ENCODE assay signal across 33 cellular contexts in genomic region chr22:29000225-29000556, GRCh38.
DNase-seq lines count a peak whose midpoint lies in the region; ATAC-seq, FAIRE-seq and TF ChIP-seq lines count a peak whose summit lies in the region.
"Had no signal": no experiment of that assay in that cellular context is flagged by ENCODE, and none has a peak within 500 bp of the region (broad histone marks: within the 10 kb centered on the region; RNA-seq: fewer than 3 reads in every experiment).

No MANE protein-coding gene starts in this region.

- no peak overlapping the region for H3K14ac ChIP-seq in H9 (ENCODE audit: insufficient read depth, low read length)

- no peaks in the 10 kb centered on the region for H3K23me2 ChIP-seq in H9 (ENCODE audit: insufficient read length, low read depth, low read length, poor library complexity, severe bottlenecking)

- H4K20me1 ChIP-seq in H9 (ENCODE audit: control insufficient read depth, insufficient read depth, insufficient read length) (no peaks in the 10 kb centered on the region), astrocyte (ENCODE audit: insufficient read depth, low read length) (peaks cover 4% of the 10 kb centered on the region)

- no peak overlapping the region for H3K18ac ChIP-seq in H9 (ENCODE audit: insufficient read length, low read depth, low read length)

- no peak overlapping the region for H4K5ac ChIP-seq in H9 (ENCODE audit: insufficient read length, low read depth, low read length)

- H3K4me1 ChIP-seq in H9 (ENCODE audit: insufficient read depth, low read length) = peaks cover 17% of the 10 kb centered on the region
- peaks cover 8% of the 10 kb centered on the region for H3K4me1 ChIP-seq in astrocyte (ENCODE audit: insufficient read depth, low read length)
- H3K4me1 ChIP-seq in iPS-20b (ENCODE audit: insufficient read depth, low read length) = peaks cover 28% of the 10 kb centered on the region

- peak overlapping the region in 2 of 3 experiments; percentile 90 to 96; a peak in 3 of 7 replicates for H3K27ac Mint-ChIP-seq in H9
- H3K27ac Mint-ChIP-seq in astrocyte (ENCODE audit: unreplicated experiment) = no peak overlapping the region
- H3K27ac Mint-ChIP-seq: activated CD8-positive, alpha-beta T cell treated with anti-CD3 and anti-CD28 coated beads, Interleukin-2, amount 10 ng/mL, durations not matched to agents 7 days and 5 days; activated naive CD4-positive, alpha-beta T cell treated with anti-CD3 and anti-CD28 coated beads, Interleukin-2, amount 50 U/mL, for 24 hours; effector memory CD8-positive, alpha-beta T cell had no signal

- no peak overlapping the region for H3K23ac ChIP-seq in H9 (ENCODE audit: insufficient read length, low read depth, low read length)

- no peaks in the 10 kb centered on the region for H3K27me3 ChIP-seq in H9 (ENCODE audit: insufficient read depth, low read length)
- no peaks in the 10 kb centered on the region for H3K27me3 ChIP-seq in astrocyte (ENCODE audit: insufficient read depth, low read length)
- no peaks in the 10 kb centered on the region for H3K27me3 ChIP-seq in iPS-20b (ENCODE audit: insufficient read depth, low read length)
- H3K27me3 ChIP-seq: heart left ventricle, right atrium auricular region had no signal

- H3T11ph ChIP-seq in H9 (ENCODE audit: low read length) = no peak overlapping the region

- H2BK20ac ChIP-seq in H9 (ENCODE audit: low read depth, low read length, poor library complexity, severe bottlenecking) = no peak overlapping the region

- no peak overlapping the region for H4K91ac ChIP-seq in H9 (ENCODE audit: insufficient read length, low read depth, low read length)

- H3K27me3 Mint-ChIP-seq in H9 (ENCODE audit: low read depth) (no peaks in the 10 kb centered on the region; the same call in 1 of the 2 replicates), astrocyte (ENCODE audit: low read depth, unreplicated experiment) (no peaks in the 10 kb centered on the region)

- peaks cover 3% of the 10 kb centered on the region for H3K79me1 ChIP-seq in H9 (ENCODE audit: insufficient read depth, low read depth, low read length, poor library complexity, severe bottlenecking)

- TF ChIP-seq CTCF in H9 (conservative IDR thresholded peaks at IDR 0.05) = no peak
- no peak for TF ChIP-seq CTCF in astrocyte (IDR thresholded peaks at IDR 0.05; ENCODE audit: insufficient read depth, low read depth, low read length)

- H3K36me3 Mint-ChIP-seq in H9 (ENCODE audit: insufficient read depth in 1 of 3, low read depth in 3 of 3) (peaks cover 5 to 21% (median 8%) of the 10 kb centered on the region in 3 experiments; a peak in 6 of 7 replicates), astrocyte (ENCODE audit: low read depth, unreplicated experiment) (peaks cover 2% of the 10 kb centered on the region)

- no peaks in the 10 kb centered on the region for H3K9me3 Mint-ChIP-seq in H9
- H3K9me3 Mint-ChIP-seq in astrocyte (ENCODE audit: unreplicated experiment) = no peaks in the 10 kb centered on the region
- H3K9me3 Mint-ChIP-seq: activated naive CD4-positive, alpha-beta T cell treated with anti-CD3 and anti-CD28 coated beads, Interleukin-2, amount 50 U/mL, for 24 hours; effector memory CD8-positive, alpha-beta T cell had no signal

- H2AFZ ChIP-seq in H9 (ENCODE audit: low read length) (no peak overlapping the region), astrocyte (ENCODE audit: low read depth, low read length) (no peak overlapping the region)
- H2AFZ ChIP-seq: parathyroid adenoma had no signal

- no peaks in the 10 kb centered on the region for H3K79me2 ChIP-seq in H9 (ENCODE audit: insufficient read depth, low read length)
- no peaks in the 10 kb centered on the region for H3K79me2 ChIP-seq in astrocyte (ENCODE audit: insufficient read depth, low read length)
- H3K79me2 ChIP-seq: parathyroid adenoma had no signal

- H3K4ac ChIP-seq in H9 (ENCODE audit: low read depth, low read length) = no peak overlapping the region

- WGBS in H9 (ENCODE audit: extremely low coverage, insufficient read length, low lambda C conversion rate) = no CpG with 5 or more reads among the region's 1 CpG

- no peak overlapping the region for H2BK12ac ChIP-seq in H9 (ENCODE audit: insufficient read length, low read depth, low read length)

- H2BK5ac ChIP-seq in H9 (ENCODE audit: insufficient read length, low read length) = no peak overlapping the region

- H3K4me3 Mint-ChIP-seq in H9 = no peak overlapping the region
- H3K4me3 Mint-ChIP-seq in astrocyte (ENCODE audit: unreplicated experiment) = no peak overlapping the region
- H3K4me3 Mint-ChIP-seq: activated CD8-positive, alpha-beta T cell treated with anti-CD3 and anti-CD28 coated beads, Interleukin-2, amount 10 ng/mL, durations not matched to agents 7 days and 5 days; activated naive CD4-positive, alpha-beta T cell treated with anti-CD3 and anti-CD28 coated beads, Interleukin-2, amount 50 U/mL, for 24 hours; effector memory CD8-positive, alpha-beta T cell had no signal

- H3K4me3 ChIP-seq in astrocyte (ENCODE audit: insufficient read depth, low read depth, low read length) (no peak overlapping the region), iPS-20b (ENCODE audit: low read length) (peak overlapping the region; percentile 39; the same call in 1 of the 2 replicates)
- H3K4me3 ChIP-seq: heart left ventricle, right atrium auricular region had no signal

- H3K4me1 Mint-ChIP-seq in H9 (peaks cover 55 to 57% of the 10 kb centered on the region in 2 experiments), astrocyte (ENCODE audit: low read depth, unreplicated experiment) (peaks cover 23% of the 10 kb centered on the region)
- H3K4me1 Mint-ChIP-seq: activated naive CD4-positive, alpha-beta T cell treated with anti-CD3 and anti-CD28 coated beads, Interleukin-2, amount 50 U/mL, for 24 hours had no signal

- no peak overlapping the region for H2AK5ac ChIP-seq in H9 (ENCODE audit: insufficient read length, low read length)

- H4K8ac ChIP-seq in H9 (replicated peaks; ENCODE audit: insufficient read length, low read depth, low read length) = no peak overlapping the region

- H2BK120ac ChIP-seq in H9 (ENCODE audit: low read depth, low read length, poor library complexity, severe bottlenecking) = no peak overlapping the region

- no peaks in the 10 kb centered on the region for H3K9me3 ChIP-seq in H9 (ENCODE audit: control insufficient read depth, low read depth, low read length)
- no peaks in the 10 kb centered on the region for H3K9me3 ChIP-seq in astrocyte (ENCODE audit: insufficient read depth, low read depth, low read length)
- H3K9me3 ChIP-seq in iPS-20b (ENCODE audit: insufficient read depth, low read depth, low read length) = no peaks in the 10 kb centered on the region
- H3K9me3 ChIP-seq: heart left ventricle, right atrium auricular region had no signal

- H3K36me3 ChIP-seq in astrocyte (ENCODE audit: insufficient read depth, low read length) (no peaks in the 10 kb centered on the region), iPS-20b (ENCODE audit: insufficient read depth, low read depth, low read length) (peaks cover 9% of the 10 kb centered on the region; the same call in 1 of the 2 replicates)
- H3K36me3 ChIP-seq: heart left ventricle, right atrium auricular region had no signal

- DNase-seq in H9 (no peak), astrocyte (ENCODE audit: low read depth) (peak; percentile 25), renal cortical epithelial cell (ENCODE audit: low read depth) (peak; percentile 74), SKM-1 treated with dmso at 0.1 percent for 144 hours (lab: John Stamatoyannopoulos, UW; ENCODE audit: unreplicated experiment) (no peak), CD1c-positive myeloid dendritic cell (ENCODE audit: extremely low spot score) (no peak), HPDE6-E6E7 (ENCODE audit: extremely low spot score) (no peak)
- DNase-seq: activated CD8-positive, alpha-beta T cell treated with anti-CD3 and anti-CD28 coated beads, Interleukin-2, amount 10 ng/mL, durations not matched to agents 7 days and 5 days; cortex of kidney; DMS79 treated with DMSO at 0.1 percent for 48 hours; effector memory CD8-positive, alpha-beta T cell; GF-D8; H7; heart left ventricle; IMR-90; left colon; mammary epithelial cell; MV-4-11; NCI-H1436 treated with DMSO at 0.1 percent for 48 hours; NCI-H2081 treated with DMSO at 0.1 percent for 48 hours; NCI-H2227 treated with DMSO at 0.1 percent for 48 hours; NCI-H526; NK-92 treated with Interleukin-12 subunit alpha and Interleukin-12 subunit beta, amount 100 ng/mL, for 24 hours; PC-3; stimulated activated CD4-positive, alpha-beta T cell treated with anti-CD3 and anti-CD28 coated beads, Interleukin-1b, Interleukin-23, amount 100 ng/mL, for 48 hours; stimulated activated naive CD8-positive, alpha-beta T cell treated with anti-CD3 and anti-CD28 coated beads, Interleukin-15, Interleukin-2, amounts not matched to agents 100 U/mL and 50 U/mL, for 24 hours had no signal

- no peak overlapping the region for H3K56ac ChIP-seq in H9 (ENCODE audit: insufficient read length, low read depth, low read length)

- no peak overlapping the region for H3K4me2 ChIP-seq in H9 (ENCODE audit: insufficient read depth, insufficient read length, low read length)
- no peak overlapping the region for H3K4me2 ChIP-seq in astrocyte (ENCODE audit: low read length)

- peak overlapping the region; percentile 68 for H3K27ac ChIP-seq in H9 (ENCODE audit: insufficient read length, low read depth, low read length)
- no peak overlapping the region for H3K27ac ChIP-seq in astrocyte (ENCODE audit: low read depth, low read length)
- peak overlapping the region; percentile 87 for H3K27ac ChIP-seq in iPS-20b (ENCODE audit: low read length)
- H3K27ac ChIP-seq: C4-2B, heart left ventricle, parathyroid adenoma, right atrium auricular region had no signal

- H3K9ac ChIP-seq in H9 (ENCODE audit: extremely low read depth, insufficient read length, low read length) (no peak overlapping the region), astrocyte (ENCODE audit: low read length) (no peak overlapping the region), iPS-20b (ENCODE audit: low read depth, low read length) (peak overlapping the region; percentile 29; the same call in 1 of the 2 replicates)
- H3K9ac ChIP-seq: parathyroid adenoma had no signal

- FAIRE-seq in astrocyte (lab: Jason Lieb, UNC) = no peak

- ATAC-seq in GM21390 (IDR thresholded peaks at IDR 0.05; ENCODE audit: unreplicated experiment) = no peak
- ATAC-seq: activated CD8-positive, alpha-beta T cell treated with anti-CD3 and anti-CD28 coated beads, Interleukin-2, amount 10 ng/mL, durations not matched to agents 7 days and 5 days; effector memory CD8-positive, alpha-beta T cell; esophagus mucosa; heart left ventricle; PC-3; Right ventricle myocardium inferior; stimulated activated naive CD8-positive, alpha-beta T cell treated with anti-CD3 and anti-CD28 coated beads, Interleukin-15, Interleukin-2, amounts not matched to agents 100 U/mL and 50 U/mL, for 24 hours had no signal

- no peak overlapping the region for H2BK15ac ChIP-seq in H9 (ENCODE audit: low read depth, low read length)

Comparison
In these comparisons a context has a peak if more than half of its experiments do, and no peak if none do; other contexts are left out.
1. DNase-seq: peak in astrocyte (single experiment) and renal cortical epithelial cell (single experiment); none in H9 (single experiment), SKM-1 treated with dmso at 0.1 percent for 144 hours (single experiment), CD1c-positive myeloid dendritic cell (single experiment) and HPDE6-E6E7 (single experiment).